Comparison of ENCODE assay signal across 1 cellular context in genomic region chr12:94042321-94042720, GRCh38.
TF ChIP-seq lines count a peak whose summit lies in the region.

No MANE protein-coding gene starts in this region.

TF ChIP-seq in H1, 55 proteins besides CTCF, POLR2A, EP300 and RAD21:
- TF ChIP-seq FOSL1 (IDR thresholded peaks at IDR 0.05; ENCODE audit: insufficient read depth, low read depth, low read length) (no peak), SUZ12 (IDR thresholded peaks at IDR 0.05; ENCODE audit: low read length) (no peak), CEBPB (IDR thresholded peaks at IDR 0.05; ENCODE audit: low read depth, low read length) (no peak), TEAD4 (IDR thresholded peaks at IDR 0.05; ENCODE audit: low read depth, low read length) (no peak), CHD7 (IDR thresholded peaks at IDR 0.05; ENCODE audit: insufficient replicate concordance, low read length) (no peak), SIRT6 (IDR thresholded peaks at IDR 0.05; ENCODE audit: low read length) (no peak), RNF2 (IDR thresholded peaks at IDR 0.05; ENCODE audit: borderline replicate concordance, low read depth, low read length, missing control alignments, poor library complexity, severe bottlenecking) (no peak), ASH2L (IDR thresholded peaks at IDR 0.05; ENCODE audit: low read length) (no peak), ZNF274 (IDR thresholded peaks at IDR 0.05; ENCODE audit: borderline replicate concordance, extremely low read depth, low read length) (no peak), HDAC2 (IDR thresholded peaks at IDR 0.05; ENCODE audit: borderline replicate concordance in 1 of 2, low read depth in 2 of 2, low read length in 2 of 2) (no peak)
TF ChIP-seq in H1: peak in this region for 0.
